In genomic region chr10:24503627-24504320, GRCh38 we compare ENCODE assay signal across 8 cellular contexts.
DNase-seq lines count a peak whose midpoint lies in the region; ATAC-seq and TF ChIP-seq lines count a peak whose summit lies in the region.

No MANE protein-coding gene starts in this region.

- H3K4ac ChIP-seq in trophoblast cell (ENCODE audit: low read depth, low read length): peak overlapping the region; percentile 28

- no peak overlapping the region for H2AK5ac ChIP-seq in trophoblast cell (ENCODE audit: low read length)

- H2BK5ac ChIP-seq in trophoblast cell (ENCODE audit: low read depth, low read length, poor library complexity): peak overlapping the region; percentile 27

- no peaks in the 10 kb centered on the region for H3K27me3 Mint-ChIP-seq in Caco-2 (ENCODE audit: insufficient read depth, unreplicated experiment)

- H3K4me1 ChIP-seq in Caco-2: no peaks in the 10 kb centered on the region
- no peaks in the 10 kb centered on the region for H3K4me1 ChIP-seq in SJCRH30
- no peaks in the 10 kb centered on the region for H3K4me1 ChIP-seq in trophoblast cell (ENCODE audit: control insufficient read depth in 1 of 2, insufficient read depth in 2 of 2, low read length in 2 of 2)

- H3K79me1 ChIP-seq in trophoblast cell (ENCODE audit: low read length): peaks cover 2% of the 10 kb centered on the region

- intact Hi-C loops in Caco-2 (cut with micrococcal nuclease; ENCODE audit: unreplicated experiment): loop anchor here (1.0 to 5.0 kb wide), 10 partner anchors 37 to 509 kb away; no protein-coding TSS in a partner anchor

- no peak overlapping the region for H2BK12ac ChIP-seq in trophoblast cell (ENCODE audit: low read length)

- CTCF ChIA-PET in Caco-2 (lab: Charles Lee): interaction anchor here (0.6 to 1.0 kb wide), 4 partner anchors 9 to 509 kb away, joined by 3 to 5 read pairs (median 3); partner anchors contain the start of gene KIAA1217

- peaks cover 85% of the 10 kb centered on the region for H3K36me3 Mint-ChIP-seq in Caco-2 (ENCODE audit: insufficient read depth, unreplicated experiment)

- H3K18ac ChIP-seq in trophoblast cell (ENCODE audit: low read length): no peak overlapping the region

- H3K27ac ChIP-seq in SJCRH30: no peak overlapping the region
- no peak overlapping the region for H3K27ac ChIP-seq in trophoblast cell (ENCODE audit: low read depth, low read length)

- POLR2A ChIA-PET in Caco-2 (lab: Charles Lee): no interaction called here

- no peak overlapping the region for H4K8ac ChIP-seq in trophoblast cell (ENCODE audit: low read depth, low read length)

- no peak overlapping the region for H3K4me2 ChIP-seq in trophoblast cell (ENCODE audit: low read length)

- no peaks in the 10 kb centered on the region for H3K79me2 ChIP-seq in trophoblast cell (ENCODE audit: control insufficient read depth, insufficient read depth, low read length, poor library complexity)

- ATAC-seq in GM18520 (IDR thresholded peaks at IDR 0.05; ENCODE audit: unreplicated experiment) (peak; percentile 45), HG03439 (IDR thresholded peaks at IDR 0.05; ENCODE audit: unreplicated experiment) (peak; percentile 71)

- H3K36me3 ChIP-seq in Caco-2 (ENCODE audit: control insufficient read depth, insufficient read depth, low read length) (peaks cover 10% of the 10 kb centered on the region), SJCRH30 (peaks cover 20% of the 10 kb centered on the region), trophoblast cell (ENCODE audit: control insufficient read depth in 1 of 2, insufficient read depth in 2 of 2, low read length in 2 of 2) (peaks cover 36 to 44% of the 10 kb centered on the region in 2 experiments)

- H3K14ac ChIP-seq in trophoblast cell (ENCODE audit: low read length): no peak overlapping the region

- H4K12ac ChIP-seq in trophoblast cell (ENCODE audit: low read depth, low read length): no peak overlapping the region

- H2AFZ ChIP-seq in trophoblast cell (ENCODE audit: insufficient read depth, low read length, poor library complexity): no peak overlapping the region

- H3K4me3 ChIP-seq in Caco-2 (ENCODE audit: low read depth, low read length): no peak overlapping the region
- no peak overlapping the region for H3K4me3 ChIP-seq in SJCRH30
- no peak overlapping the region for H3K4me3 ChIP-seq in epithelial cell of proximal tubule (ENCODE audit: low read depth, low read length)
- no peak overlapping the region for H3K4me3 ChIP-seq in trophoblast cell (ENCODE audit: low read depth, low read length)

- no peak overlapping the region for H3K23ac ChIP-seq in trophoblast cell (ENCODE audit: low read length)

- peaks cover 7% of the 10 kb centered on the region for H3K4me1 Mint-ChIP-seq in Caco-2 (ENCODE audit: low read depth, unreplicated experiment)

- H3K9me3 ChIP-seq in Caco-2 (no peaks in the 10 kb centered on the region), SJCRH30 (replicated peaks) (no peaks in the 10 kb centered on the region), trophoblast cell (ENCODE audit: insufficient read depth, low read depth, low read length) (no peaks in the 10 kb centered on the region)

- no peak overlapping the region for H2BK120ac ChIP-seq in trophoblast cell (ENCODE audit: insufficient read depth, low read length, poor library complexity)

- H4K91ac ChIP-seq in trophoblast cell (ENCODE audit: low read depth, low read length): no peak overlapping the region

- no peak overlapping the region for H3K27ac Mint-ChIP-seq in Caco-2 (ENCODE audit: unreplicated experiment)

- no peak overlapping the region for H3K4me3 Mint-ChIP-seq in Caco-2 (ENCODE audit: unreplicated experiment)

- DNase-seq in Caco-2: peak; percentile 75 to 80
- DNase-seq in SJCRH30: peak; percentile 36 to 74
- no peak for DNase-seq in epithelial cell of proximal tubule (ENCODE audit: low read depth)
- peak; percentile 43 to 80 for DNase-seq in trophoblast cell
- no peak for DNase-seq in superior temporal gyrus (ENCODE audit: extremely low spot score)
- no peak for DNase-seq in stimulated activated naive CD4-positive, alpha-beta T cell (lab: John Stamatoyannopoulos, UW)

- no peak overlapping the region for H3K9ac ChIP-seq in trophoblast cell (ENCODE audit: low read length)

- no peaks in the 10 kb centered on the region for H3K9me3 Mint-ChIP-seq in Caco-2 (ENCODE audit: unreplicated experiment)

- WGBS in trophoblast cell (ENCODE audit: extremely low coverage, insufficient coverage, insufficient read length): no CpG with 5 or more reads among the region's 11 CpGs

- TF ChIP-seq CTCF in Caco-2 (IDR thresholded peaks at IDR 0.05; ENCODE audit: insufficient read depth in 1 of 2, low read depth in 1 of 2, low read length in 1 of 2, severe bottlenecking in 1 of 2, unreplicated experiment in 1 of 2): peak; percentile 82 to 87
- peak; percentile 84 for TF ChIP-seq CTCF in epithelial cell of proximal tubule (conservative IDR thresholded peaks at IDR 0.05; ENCODE audit: low read depth, low read length)

- no peaks in the 10 kb centered on the region for H3K27me3 ChIP-seq in Caco-2 (replicated peaks; ENCODE audit: control insufficient read depth, insufficient read depth, low read length)
- H3K27me3 ChIP-seq in SJCRH30: no peaks in the 10 kb centered on the region
- no peaks in the 10 kb centered on the region for H3K27me3 ChIP-seq in trophoblast cell (ENCODE audit: insufficient read depth, low read length)

- BruUV-seq in Caco-2 (replicated peaks; lab: Mats Ljungman, UMichigan): no TSS peak

Comparison
In these comparisons a context has a peak if more than half of its experiments do, and no peak if none do; other contexts are left out.
1. DNase-seq: peak in Caco-2 (2 of 2), SJCRH30 (2 of 2) and trophoblast cell (2 of 2); none in epithelial cell of proximal tubule (single experiment), superior temporal gyrus (single experiment) and stimulated activated naive CD4-positive, alpha-beta T cell (0 of 6).